9 cellular contexts compared by ENCODE assay signal in the genomic region with DNA sequence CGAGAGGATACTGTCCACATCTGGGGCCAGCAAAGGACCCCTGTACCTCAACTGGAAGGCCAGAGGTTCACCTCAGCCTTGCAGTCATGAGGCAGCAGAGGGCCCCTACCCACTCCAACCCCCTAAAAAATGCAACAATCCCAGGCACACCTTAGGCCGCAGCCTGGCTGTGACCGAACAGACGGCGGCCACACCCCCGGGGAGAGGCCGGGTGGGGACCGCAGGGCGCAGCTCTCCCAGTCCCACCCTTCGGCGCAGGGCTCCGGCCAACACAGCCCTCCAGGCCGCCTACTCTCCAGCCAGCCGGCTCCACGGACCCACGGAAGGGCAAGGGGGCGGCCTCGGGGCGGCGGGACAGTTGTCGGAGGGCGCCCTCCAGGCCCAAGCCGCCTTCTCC. TPM values are rescaled to one million over a fixed set of nuclear protein-coding genes. Genes with fewer than 3 reads are reported as not detected.
DNase-seq lines count a peak whose midpoint lies in the region; ATAC-seq and TF ChIP-seq lines count a peak whose summit lies in the region.
"Had no signal": no experiment of that assay in that cellular context is flagged by ENCODE, and none has a peak within 500 bp of the region (broad histone marks: within the 10 kb centered on the region; RNA-seq: fewer than 3 reads in every experiment).

No MANE protein-coding gene starts in this region.

- peak overlapping the region; percentile 67 for H3K4me3 Mint-ChIP-seq in activated CD4-positive, alpha-beta T cell treated with anti-CD3 and anti-CD28 coated beads, Interleukin-2, amount 10 ng/mL, durations not matched to agents 24 days and 14 days

- H3K36me3 ChIP-seq in brain microvascular endothelial cell (replicated peaks) (no peaks in the 10 kb centered on the region), testis (ENCODE audit: low read depth, missing control alignments) (no peaks in the 10 kb centered on the region)

- in situ Hi-C loops in brain microvascular endothelial cell (cut with HindIII; ENCODE audit: low pct_ligation_motif_present, low sequenced_read_pairs): no loop called here

- H3K36me3 Mint-ChIP-seq in activated CD4-positive, alpha-beta T cell treated with anti-CD3 and anti-CD28 coated beads, Interleukin-2, amount 10 ng/mL, durations not matched to agents 24 days and 14 days (ENCODE audit: low read depth): peaks cover 10% of the 10 kb centered on the region

- peak overlapping the region; percentile 79 for H3K27ac Mint-ChIP-seq in activated CD4-positive, alpha-beta T cell treated with anti-CD3 and anti-CD28 coated beads, Interleukin-2, amount 10 ng/mL, durations not matched to agents 24 days and 14 days

- ATAC-seq in left lobe of liver (peak; percentile 23), HG03095 (IDR thresholded peaks at IDR 0.05; ENCODE audit: unreplicated experiment) (no peak), GM19351 (IDR thresholded peaks at IDR 0.05; ENCODE audit: unreplicated experiment) (no peak)

- TF ChIP-seq POLR2A in testis (IDR thresholded peaks at IDR 0.05): no peak

- H3K9me3 Mint-ChIP-seq in activated CD4-positive, alpha-beta T cell treated with anti-CD3 and anti-CD28 coated beads, Interleukin-2, amount 10 ng/mL, durations not matched to agents 24 days and 14 days: no peaks in the 10 kb centered on the region

- 27 to 71% methylated on average over 3 to 23 of the region's 23 CpGs for WGBS in testis, 2 donors

- peaks cover 19% of the 10 kb centered on the region for H3K4me1 Mint-ChIP-seq in activated CD4-positive, alpha-beta T cell treated with anti-CD3 and anti-CD28 coated beads, Interleukin-2, amount 10 ng/mL, durations not matched to agents 24 days and 14 days

- H3K27me3 ChIP-seq in brain microvascular endothelial cell (replicated peaks) (no peaks in the 10 kb centered on the region), testis (no peaks in the 10 kb centered on the region)

- intact Hi-C loops in activated CD4-positive, alpha-beta T cell treated with anti-CD3 and anti-CD28 coated beads, Interleukin-2, amount 10 ng/mL, durations not matched to agents 24 days and 14 days (cut with micrococcal nuclease): loop anchor here (2.0 kb wide), 1 partner anchor 35 kb away; the partner anchor contains the start of gene SKIC8
- intact Hi-C loops in testis (cut with DNase I; ENCODE audit: low total_unique reads): no loop called here

- peak overlapping the region; percentile 63 for H3K4me3 ChIP-seq in brain microvascular endothelial cell (ENCODE audit: low read depth, low read length)
- peak overlapping the region; percentile 71 to 83 for H3K4me3 ChIP-seq in testis

- no peaks in the 10 kb centered on the region for H3K9me3 ChIP-seq in testis

- H3K27me3 Mint-ChIP-seq in activated CD4-positive, alpha-beta T cell treated with anti-CD3 and anti-CD28 coated beads, Interleukin-2, amount 10 ng/mL, durations not matched to agents 24 days and 14 days: no peaks in the 10 kb centered on the region

- DNase-seq in activated CD4-positive, alpha-beta T cell treated with anti-CD3 and anti-CD28 coated beads, Interleukin-2, amount 10 ng/mL, durations not matched to agents 24 days and 14 days: peak; percentile 64
- DNase-seq in activated CD4-positive, alpha-beta T cell treated with anti-CD3 and anti-CD28 coated beads for 1 hour: no peak
- DNase-seq in brain microvascular endothelial cell (no peak), left lobe of liver (ENCODE audit: low spot score) (no peak), testis (peak; percentile 20), epidermal melanocyte (ENCODE audit: insufficient read length, low spot score) (no peak)

- peaks cover 11% of the 10 kb centered on the region for H3K4me1 ChIP-seq in testis

- no peak overlapping the region for H3K27ac ChIP-seq in brain microvascular endothelial cell
- H3K27ac ChIP-seq in testis: peak overlapping the region; percentile 68 to 93

- TF ChIP-seq CTCF in brain microvascular endothelial cell (IDR thresholded peaks at IDR 0.05; ENCODE audit: low read depth, low read length, missing control alignments): no peak
- no peak for TF ChIP-seq CTCF in testis (IDR thresholded peaks at IDR 0.05)

RNA-seq across cellular contexts. Expression of gene DNAJA4, which starts 0.5 kb away (rescaled TPM):
- total RNA-seq in activated CD4-positive, alpha-beta T cell treated with anti-CD3 and anti-CD28 coated beads, Interleukin-2, amount 10 ng/mL, durations not matched to agents 24 days and 14 days: 74.1 and 75.9 TPM in 2 replicates
- 0.86 TPM for total RNA-seq in left lobe of liver
- total RNA-seq in testis: 100 to 1,000 TPM in 1 of 2 donors, 10 to 100 TPM in 1; 88.4 to 145 TPM
- 183 TPM for polyA plus RNA-seq in testis (ENCODE audit: insufficient read depth, low read depth, low replicate concordance)

RNA-seq across cellular contexts. Expression of gene ACSBG1, which starts 29.5 kb away (rescaled TPM):
- total RNA-seq in activated CD4-positive, alpha-beta T cell treated with anti-CD3 and anti-CD28 coated beads, Interleukin-2, amount 10 ng/mL, durations not matched to agents 24 days and 14 days: not detected in 2 replicates
- not detected for total RNA-seq in left lobe of liver
- 10 to 100 TPM; 14.8 to 25.2 TPM for total RNA-seq in testis
- polyA plus RNA-seq in testis (ENCODE audit: insufficient read depth, low read depth, low replicate concordance): 12.2 TPM
- polyA plus RNA-seq: AG04450 had no signal

RNA-seq across cellular contexts. Expression of gene SKIC8, which starts 35.5 kb away (rescaled TPM):
- total RNA-seq in activated CD4-positive, alpha-beta T cell treated with anti-CD3 and anti-CD28 coated beads, Interleukin-2, amount 10 ng/mL, durations not matched to agents 24 days and 14 days: 57.6 and 62.2 TPM in 2 replicates
- total RNA-seq in left lobe of liver (22.1 TPM), testis (10 to 100 TPM; 82.3 to 93.1 TPM)
- polyA plus RNA-seq in testis (ENCODE audit: insufficient read depth, low read depth, low replicate concordance): 135 TPM

Comparison
In these comparisons a context has a peak if more than half of its experiments do, and no peak if none do; other contexts are left out.
1. DNase-seq: peak in activated CD4-positive, alpha-beta T cell treated with anti-CD3 and anti-CD28 coated beads, Interleukin-2, amount 10 ng/mL, durations not matched to agents 24 days and 14 days (single experiment) and testis (single experiment); none in activated CD4-positive, alpha-beta T cell treated with anti-CD3 and anti-CD28 coated beads for 1 hour (single experiment), brain microvascular endothelial cell (single experiment), left lobe of liver (single experiment) and epidermal melanocyte (single experiment).
2. RNA of gene DNAJA4, which starts 0.5 kb away (total RNA-seq): 88.4 to 145 TPM in testis and 74.1 to 75.9 TPM in activated CD4-positive, alpha-beta T cell treated with anti-CD3 and anti-CD28 coated beads, Interleukin-2, amount 10 ng/mL, durations not matched to agents 24 days and 14 days; 0.86 TPM in left lobe of liver (single experiment); every median in the first group is over 10 times any median in the second.
3. RNA of gene ACSBG1, which starts 29.5 kb away (total RNA-seq): 14.8 to 25.2 TPM in testis; not detected in left lobe of liver (single experiment) and not detected in activated CD4-positive, alpha-beta T cell treated with anti-CD3 and anti-CD28 coated beads, Interleukin-2, amount 10 ng/mL, durations not matched to agents 24 days and 14 days; every median in the first group is over 10 times any median in the second.